In the genomic region with DNA sequence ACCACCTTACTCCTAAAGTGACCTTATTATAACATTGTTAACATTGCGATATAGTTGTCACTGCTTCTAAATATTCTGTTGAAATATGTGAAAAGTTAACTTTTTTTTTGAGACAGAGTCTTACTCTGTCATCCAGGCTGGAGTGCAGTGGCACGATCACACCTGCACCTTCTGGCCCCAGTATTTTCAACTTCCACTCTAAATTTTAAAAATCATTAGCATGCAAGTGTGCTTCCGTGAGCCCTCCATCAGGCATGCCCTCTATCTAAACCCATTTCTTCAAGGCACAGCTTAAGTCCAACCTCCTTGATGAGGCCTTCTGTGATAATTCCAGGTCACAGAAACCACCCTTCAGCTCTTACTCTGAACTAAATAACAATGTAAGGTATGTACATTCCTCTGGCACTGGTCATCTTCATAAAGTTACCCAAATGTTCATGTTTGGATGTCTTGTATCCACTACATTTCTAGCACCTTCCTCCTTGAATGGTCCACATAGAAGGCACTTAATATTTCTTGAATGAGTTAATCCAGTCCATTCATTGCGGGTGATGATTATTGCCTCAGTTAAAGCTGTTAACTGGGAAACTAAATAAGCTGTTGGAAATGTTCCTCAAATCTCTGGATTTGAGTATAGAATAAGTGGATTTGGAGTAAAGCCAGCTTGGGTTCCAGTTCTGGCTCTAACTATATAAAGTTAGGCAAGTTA, we compare ENCODE assay signal across 16 cellular contexts. TPM values are rescaled to one million over a fixed set of nuclear protein-coding genes. Genes with fewer than 3 reads are reported as not detected.
DNase-seq lines count a peak whose midpoint lies in the region; ATAC-seq, FAIRE-seq and TF ChIP-seq lines count a peak whose summit lies in the region.
"Had no signal": no experiment of that assay in that cellular context is flagged by ENCODE, and none has a peak within 500 bp of the region (broad histone marks: within the 10 kb centered on the region; RNA-seq: fewer than 3 reads in every experiment).

No MANE protein-coding gene starts in this region.

- H3K4me3 Mint-ChIP-seq in CD8-positive, alpha-beta memory T cell = peak overlapping the region in 4 of 7 donors; percentile 24 to 39 (median 24)
- H3K4me3 Mint-ChIP-seq in IgD-negative memory B cell = peak overlapping the region in 3 of 4 donors; percentile 6 to 78 (median 49)
- peak overlapping the region in 8 of 10 donors; percentile 34 to 78 (median 60) for H3K4me3 Mint-ChIP-seq in naive thymus-derived CD8-positive, alpha-beta T cell
- H3K4me3 Mint-ChIP-seq: natural killer cell had no signal

- no peak for TF ChIP-seq POLR2A in HepG2 (IDR thresholded peaks at IDR 0.05; ENCODE audit: insufficient read depth in 1 of 2, low read depth in 2 of 2, low read length in 2 of 2)

- TF ChIP-seq CTCF in HepG2 (CRISPR knock-in tag; IDR thresholded peaks at IDR 0.05) = no peak

- CTCF ChIA-PET in CD8-positive, alpha-beta memory T cell (lab: Charles Lee) = interaction anchor here (4.5 to 10.1 kb wide), 2 partner anchors 39 to 144 kb away, joined by 17 to 133 read pairs; partner anchors contain the start of gene TMEM131L
- CTCF ChIA-PET in HepG2 (lab: Yijun Ruan, JAX; ENCODE audit: low intra/inter-chr PET ratio, low total read pairs) = no interaction called here

- H3K27ac ChIP-seq in CD8-positive, alpha-beta memory T cell (ENCODE audit: low read depth, low read length) = no peak overlapping the region
- no peak overlapping the region for H3K27ac ChIP-seq in HepG2 (ENCODE audit: extremely low read length, insufficient read depth, low read length)

- POLR2A ChIA-PET in CD8-positive, alpha-beta memory T cell (lab: Charles Lee) = no interaction called here
- POLR2A ChIA-PET in naive thymus-derived CD8-positive, alpha-beta T cell (lab: Charles Lee) = interaction anchor here (0.7 to 3.7 kb wide), 3 partner anchors 39 to 69 kb away, joined by 3 to 31 read pairs (median 3); partner anchors contain the start of gene TMEM131L
- POLR2A ChIA-PET in HepG2 (lab: Yijun Ruan, JAX) = no interaction called here

- no peak for TF ChIP-seq RAD21 in HepG2 (CRISPR knock-in tag; IDR thresholded peaks at IDR 0.05)

- 59% methylated on average over 4 of the region's 4 CpGs for WGBS in HepG2 (ENCODE audit: low lambda C conversion rate)

- H3K4me1 Mint-ChIP-seq in CD8-positive, alpha-beta memory T cell = peaks cover 36 to 45% (median 44%) of the 10 kb centered on the region in 3 donors
- H3K4me1 Mint-ChIP-seq in IgD-negative memory B cell = peaks cover 22 to 36% (median 31%) of the 10 kb centered on the region in 3 donors
- peaks cover 21 to 67% (median 59%) of the 10 kb centered on the region in 4 donors for H3K4me1 Mint-ChIP-seq in naive thymus-derived CD8-positive, alpha-beta T cell

- H2AFZ ChIP-seq in HepG2 (ENCODE audit: low read length) = no peak overlapping the region

- FAIRE-seq in HepG2 (lab: Jason Lieb, UNC) = no peak
- FAIRE-seq: TTC549 had no signal

- no peaks in the 10 kb centered on the region for H3K79me2 ChIP-seq in HepG2 (ENCODE audit: insufficient read depth, low read length)

- no peak for ATAC-seq in naive thymus-derived CD8-positive, alpha-beta T cell
- no peak for ATAC-seq in GM21576 (IDR thresholded peaks at IDR 0.05; ENCODE audit: unreplicated experiment)
- no peak for ATAC-seq in HepG2
- ATAC-seq: heart right ventricle, natural killer cell had no signal

- no peak overlapping the region for H3K9ac ChIP-seq in HepG2 (ENCODE audit: insufficient read depth, low read depth, low read length)

- no peaks in the 10 kb centered on the region for H3K27me3 Mint-ChIP-seq in CD8-positive, alpha-beta memory T cell
- H3K27me3 Mint-ChIP-seq in IgD-negative memory B cell = no peaks in the 10 kb centered on the region
- H3K27me3 Mint-ChIP-seq in naive thymus-derived CD8-positive, alpha-beta T cell = no peaks in the 10 kb centered on the region

- no peaks in the 10 kb centered on the region for H3K9me3 Mint-ChIP-seq in CD8-positive, alpha-beta memory T cell
- H3K9me3 Mint-ChIP-seq in IgD-negative memory B cell = no peaks in the 10 kb centered on the region
- no peaks in the 10 kb centered on the region for H3K9me3 Mint-ChIP-seq in naive thymus-derived CD8-positive, alpha-beta T cell
- H3K9me3 Mint-ChIP-seq: natural killer cell had no signal

- H3K27me3 ChIP-seq in CD8-positive, alpha-beta memory T cell (ENCODE audit: insufficient read depth, low read length, poor library complexity, severe bottlenecking) = no peaks in the 10 kb centered on the region
- H3K27me3 ChIP-seq in HepG2 (ENCODE audit: control insufficient read depth in 1 of 2, insufficient read depth in 2 of 2, low read length in 2 of 2) = no peaks in the 10 kb centered on the region
- H3K27me3 ChIP-seq: heart right ventricle had no signal

- DNase-seq in CD8-positive, alpha-beta memory T cell = no peak
- DNase-seq in amniotic epithelial cell (ENCODE audit: low read depth) (peak; percentile 62), NCI-H748 treated with DMSO at 0.1 percent for 48 hours (lab: John Stamatoyannopoulos, UW) (no peak), posterior cingulate gyrus (no peak), HepG2 (ENCODE audit: low spot score) (no peak)
- no peak for DNase-seq in naive thymus-derived CD8-positive, alpha-beta T cell
- DNase-seq: activated CD8-positive, alpha-beta memory T cell treated with anti-CD3 and anti-CD28 coated beads, Interleukin-2, amount 50 U/mL, for 4 hours; anterior cingulate cortex; COR-L47; effector CD8-positive, alpha-beta T cell; heart right ventricle; natural killer cell; NCI-H446 treated with DMSO at 0.1 percent for 48 hours had no signal

- peak overlapping the region; percentile 27 to 89 (median 64) for H3K27ac Mint-ChIP-seq in CD8-positive, alpha-beta memory T cell
- H3K27ac Mint-ChIP-seq in IgD-negative memory B cell = peak overlapping the region in 2 of 3 donors; percentile 1 to 71
- peak overlapping the region; percentile 89 to 98 (median 95) for H3K27ac Mint-ChIP-seq in naive thymus-derived CD8-positive, alpha-beta T cell

- BruUV-seq in HepG2 (replicated peaks; lab: Mats Ljungman, UMichigan) = no TSS peak

- H4K20me1 ChIP-seq in HepG2 (ENCODE audit: insufficient read depth, low read length) = no peaks in the 10 kb centered on the region

- H3K36me3 ChIP-seq in CD8-positive, alpha-beta memory T cell (ENCODE audit: insufficient read depth, low read length) = no peaks in the 10 kb centered on the region
- no peaks in the 10 kb centered on the region for H3K36me3 ChIP-seq in HepG2 (replicated peaks in 1 of 2; ENCODE audit: control insufficient read depth in 1 of 2, insufficient read depth in 2 of 2, low read length in 2 of 2)
- H3K36me3 ChIP-seq: heart right ventricle had no signal

- no peaks in the 10 kb centered on the region for H3K9me3 ChIP-seq in CD8-positive, alpha-beta memory T cell (ENCODE audit: low read length)
- H3K9me3 ChIP-seq in HepG2 (ENCODE audit: low read length) = no peaks in the 10 kb centered on the region
- H3K9me3 ChIP-seq: heart right ventricle had no signal

- no peak overlapping the region for H3K4me3 ChIP-seq in CD8-positive, alpha-beta memory T cell (ENCODE audit: low read length)
- H3K4me3 ChIP-seq in HepG2 (replicated peaks in 1 of 3; ENCODE audit: insufficient read depth in 1 of 3, low read depth in 2 of 3, low read length in 3 of 3) = no peak overlapping the region
- H3K4me3 ChIP-seq: heart right ventricle had no signal

- intact Hi-C loops in posterior cingulate gyrus (cut with DNase I) (no loop called here), HepG2 (cut with micrococcal nuclease; ENCODE audit: unreplicated experiment) (no loop called here)

- no peak overlapping the region for H3K4me2 ChIP-seq in HepG2 (ENCODE audit: low read depth, low read length)

- H3K36me3 Mint-ChIP-seq in CD8-positive, alpha-beta memory T cell = no peaks in the 10 kb centered on the region
- H3K36me3 Mint-ChIP-seq in IgD-negative memory B cell = no peaks in the 10 kb centered on the region
- no peaks in the 10 kb centered on the region for H3K36me3 Mint-ChIP-seq in naive thymus-derived CD8-positive, alpha-beta T cell
- H3K36me3 Mint-ChIP-seq: natural killer cell had no signal

- peaks cover 57% of the 10 kb centered on the region for H3K4me1 ChIP-seq in CD8-positive, alpha-beta memory T cell (ENCODE audit: insufficient read depth, low read length)
- H3K4me1 ChIP-seq in HepG2 (ENCODE audit: insufficient read depth, low read length) = 0 out of 2 replicates have a peak, but pooled peaks cover 4% of the 10 kb centered on the region

- TF ChIP-seq EP300 in HepG2 (IDR thresholded peaks at IDR 0.05; ENCODE audit: low read depth in 2 of 2, low read length in 2 of 2) (no peak), HepG2 (CRISPR knock-in tag; IDR thresholded peaks at IDR 0.05; ENCODE audit: borderline replicate concordance) (no peak)

- in situ Hi-C loops in HepG2 (cut with HindIII; ENCODE audit: extremely low pct_ligation_motif_present, low pct_unique_long_range_greater_than_20kb) = no loop called here

RNA-seq across cellular contexts. Expression of gene TMEM131L, which starts 38.6 kb away (rescaled TPM):
- total RNA-seq in CD8-positive, alpha-beta memory T cell = 10 to 100 TPM; 28.1 to 29.6 TPM
- polyA plus RNA-seq in CD8-positive, alpha-beta memory T cell = 28.6 TPM
- polyA plus RNA-seq in IgD-negative memory B cell (48.4 TPM), HepG2 (2011; rRNA removed) (2.2 and 2.8 TPM in 2 replicates)
- 10 to 100 TPM; 72.2 to 72.6 TPM for total RNA-seq in naive thymus-derived CD8-positive, alpha-beta T cell
- polyA plus RNA-seq in naive thymus-derived CD8-positive, alpha-beta T cell = 10 to 100 TPM; 13.8 to 32.9 (median 26.7) TPM
- 2.4 and 4.5 TPM in 2 replicates for total RNA-seq in HepG2 (2016; rRNA removed; fragmentation: Illumina TruSeq; extraction: Trizol)
- total RNA-seq in HepG2 (2016; cell fraction: cytosol; rRNA removed; fragmentation: Illumina TruSeq; extraction: Trizol; ENCODE audit: low read depth) = 1.2 and 1.4 TPM in 2 replicates
- total RNA-seq in HepG2 (2016; cell fraction: insoluble cytoplasmic fraction; rRNA removed; fragmentation: Illumina TruSeq; extraction: Trizol) = 2.7 and 4.5 TPM in 2 replicates
- total RNA-seq in HepG2 (2016; cell fraction: membrane; rRNA removed; fragmentation: Illumina TruSeq; extraction: Trizol) = 1.1 and 2.7 TPM in 2 replicates
- total RNA-seq in HepG2 (2016; cell fraction: nucleus; rRNA removed; fragmentation: Illumina TruSeq; extraction: Trizol) = 10.8 and 10.9 TPM in 2 replicates
- 1.3 and 2.2 TPM in 2 replicates for polyA plus RNA-seq in HepG2 (2011; cell fraction: cytosol; rRNA removed)
- 4.1 and 4.5 TPM in 2 replicates for polyA plus RNA-seq in HepG2 (2011; cell fraction: nucleus; rRNA removed)
- polyA plus RNA-seq in HepG2 (2012) = 2.3 and 5.2 TPM in 2 replicates
- polyA plus RNA-seq in HepG2 (2016; cell fraction: cytosol; fragmentation: Illumina TruSeq; extraction: Trizol; ENCODE audit: low read depth) = 0.16 and 0.25 TPM in 2 replicates
- 1.7 and 2.1 TPM in 2 replicates for polyA plus RNA-seq in HepG2 (2016; cell fraction: insoluble cytoplasmic fraction; fragmentation: Illumina TruSeq; extraction: Trizol; ENCODE audit: low read depth)
- 0.18 and 0.30 TPM in 2 replicates for polyA plus RNA-seq in HepG2 (2016; cell fraction: membrane; fragmentation: Illumina TruSeq; extraction: Trizol; ENCODE audit: low read depth)
- 6.6 and 8.4 TPM in 2 replicates for polyA plus RNA-seq in HepG2 (2016; cell fraction: nucleus; fragmentation: Illumina TruSeq; extraction: Trizol; ENCODE audit: insufficient read depth, low read depth)
- polyA minus RNA-seq in HepG2 (2011; rRNA and poly(A)+ RNA removed; ENCODE audit: low replicate concordance) = 5.2 and 8.7 TPM in 2 replicates
- 3.6 and 7.2 TPM in 2 replicates for polyA minus RNA-seq in HepG2 (2011; cell fraction: cytosol; rRNA and poly(A)+ RNA removed)
- 10.8 and 14.8 TPM in 2 replicates for polyA minus RNA-seq in HepG2 (2011; cell fraction: nucleus; rRNA and poly(A)+ RNA removed)

Comparison
In these comparisons a context has a peak if more than half of its experiments do, and no peak if none do; other contexts are left out.
1. H3K27ac Mint-ChIP-seq: peak in every context shown above with its lines; median percentile 95 in naive thymus-derived CD8-positive, alpha-beta T cell; 64 in CD8-positive, alpha-beta memory T cell; 36 in IgD-negative memory B cell.